In the genomic region with DNA sequence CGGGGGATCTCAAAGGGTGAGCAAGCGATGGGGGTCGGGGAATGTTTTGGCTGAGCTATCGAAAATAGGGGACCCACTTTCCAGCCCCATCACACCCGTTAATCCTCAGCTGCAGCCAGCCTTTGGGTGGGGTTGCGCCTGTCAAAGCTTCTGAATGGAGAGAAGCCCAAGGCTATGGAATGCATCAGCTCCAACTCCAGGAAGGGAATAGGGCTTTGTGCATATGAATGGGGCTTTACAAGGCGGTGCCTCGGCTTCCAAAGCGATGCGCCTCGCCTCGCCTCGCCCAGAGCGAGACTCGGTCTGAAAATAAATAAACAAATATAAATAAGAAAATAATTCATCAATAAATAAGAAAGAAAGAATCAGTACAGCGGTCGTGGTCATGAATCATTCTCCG, we compare ENCODE assay signal across 18 cellular contexts.
DNase-seq lines count a peak whose midpoint lies in the region; ATAC-seq and TF ChIP-seq lines count a peak whose summit lies in the region.
"Had no signal": no experiment of that assay in that cellular context is flagged by ENCODE, and none has a peak within 500 bp of the region (broad histone marks: within the 10 kb centered on the region; RNA-seq: fewer than 3 reads in every experiment).

No MANE protein-coding gene starts in this region.

- H3K4me1 ChIP-seq in NT2/D1 (ENCODE audit: insufficient read depth, insufficient read length) (no peaks in the 10 kb centered on the region), osteoblast (ENCODE audit: insufficient read depth, low read length) (no peaks in the 10 kb centered on the region)
- H3K4me1 ChIP-seq: A549, Caco-2 had no signal

- no peak overlapping the region for H3K4me2 ChIP-seq in osteoblast (ENCODE audit: insufficient read depth, low read length)
- H3K4me2 ChIP-seq: A549 had no signal

- H3K9ac ChIP-seq in NT2/D1 (ENCODE audit: insufficient read length, low read depth) = no peak overlapping the region

- no peaks in the 10 kb centered on the region for H4K20me1 ChIP-seq in osteoblast (ENCODE audit: insufficient read depth, low read length)

- H3K27me3 ChIP-seq in NT2/D1 (ENCODE audit: insufficient read depth, insufficient read length) (peaks cover 15% of the 10 kb centered on the region), osteoblast (ENCODE audit: insufficient read depth, low read length) (no peaks in the 10 kb centered on the region)

- H3K36me3 ChIP-seq in NT2/D1 (ENCODE audit: insufficient read depth, insufficient read length, low read length) = no peaks in the 10 kb centered on the region
- H3K36me3 ChIP-seq in osteoblast (ENCODE audit: insufficient read depth, low read length) = no peaks in the 10 kb centered on the region

- no peak for ATAC-seq in Right ventricle myocardium inferior
- no peak for ATAC-seq in GM18870 (IDR thresholded peaks at IDR 0.05; ENCODE audit: unreplicated experiment)
- ATAC-seq in HG03025 (IDR thresholded peaks at IDR 0.05; ENCODE audit: low FRiP score, unreplicated experiment) = no peak
- no peak for ATAC-seq in HG03039 (IDR thresholded peaks at IDR 0.05; ENCODE audit: unreplicated experiment)
- ATAC-seq: A549 had no signal

- H3K27ac ChIP-seq in osteoblast (ENCODE audit: low read depth, low read length) = no peak overlapping the region
- H3K27ac ChIP-seq: 22Rv1, A549, C4-2B had no signal

- H3K9me3 ChIP-seq in NT2/D1 (ENCODE audit: insufficient read depth, low read length) (0 out of 2 replicates have a peak, but pooled peaks cover under 1% of the 10 kb centered on the region), osteoblast (ENCODE audit: low read depth, low read length) (no peaks in the 10 kb centered on the region)
- H3K9me3 ChIP-seq: A549, Caco-2 had no signal

- TF ChIP-seq CTCF in osteoblast (IDR thresholded peaks at IDR 0.05; ENCODE audit: extremely low read depth, low read depth, low read length) = no peak

- H3K4me3 ChIP-seq in NT2/D1 (ENCODE audit: insufficient read length, low read depth) = no peak overlapping the region
- H3K4me3 ChIP-seq in osteoblast (ENCODE audit: insufficient read depth, low read length) = no peak overlapping the region
- H3K4me3 ChIP-seq: A549 had no signal

- DNase-seq in cardiac septum (ENCODE audit: low spot score) (peak; percentile 29), Right ventricle myocardium inferior (ENCODE audit: missing footprints) (no peak), NT2/D1 (ENCODE audit: low read depth, low spot score) (peak; percentile 55), iPS DF 19.7 (ENCODE audit: low read depth, low spot score) (peak; percentile 40), osteoblast (ENCODE audit: insufficient read length, low spot score, missing footprints) (peak; percentile 26)
- DNase-seq: AML-193; Caco-2; CD4-positive, alpha-beta T cell; GDM1; GOT3; HCEC 1CT; KG1 had no signal

- no peak overlapping the region for H2AFZ ChIP-seq in osteoblast (ENCODE audit: low read length)

- intact Hi-C loops in cardiac septum (cut with DNase I) (no loop called here), Right ventricle myocardium inferior (cut with DNase I) (no loop called here)

- H3K79me2 ChIP-seq in osteoblast (ENCODE audit: insufficient read depth, low read length) = no peaks in the 10 kb centered on the region
